Comparison of ENCODE assay signal across 16 cellular contexts in genomic region chr5:174504266-174504726, GRCh38.
DNase-seq lines count a peak whose midpoint lies in the region; ATAC-seq and TF ChIP-seq lines count a peak whose summit lies in the region.
"Had no signal": no experiment of that assay in that cellular context is flagged by ENCODE, and none has a peak within 500 bp of the region (broad histone marks: within the 10 kb centered on the region; RNA-seq: fewer than 3 reads in every experiment).

No MANE protein-coding gene starts in this region.

- peaks cover 34% of the 10 kb centered on the region; the same call in 1 of the 2 replicates for H3K27me3 ChIP-seq in HCT116 (ENCODE audit: insufficient read depth, low read length)
- no peaks in the 10 kb centered on the region for H3K27me3 ChIP-seq in foreskin keratinocyte

- ATAC-seq in HCT116 (0 out of 2 replicates have a peak, but pooled peaks have one; percentile 2), foreskin keratinocyte (no peak), omental fat pad (ENCODE audit: low FRiP score) (no peak)
- ATAC-seq: activated CD8-positive, alpha-beta memory T cell treated with anti-CD3 and anti-CD28 coated beads, Interleukin-2, amount 10 ng/mL, durations not matched to agents 7 days and 5 days; stimulated activated naive CD8-positive, alpha-beta T cell treated with anti-CD3 and anti-CD28 coated beads, Interleukin-15, amount 100 ng/mL, for 72 hours had no signal

- peak overlapping the region; percentile 73 for H3K4me2 ChIP-seq in HCT116 (ENCODE audit: low read length)

- intact Hi-C loops in HCT116 (cut with micrococcal nuclease) = no loop called here

- RAD21 ChIA-PET in HCT116 (lab: Charles Lee; ENCODE audit: low non-redundant PET in 1 of 2, low total read pairs in 2 of 2, uncharacterized antibody in 2 of 2, unreplicated experiment in 2 of 2) = no interaction called here

- H3K27ac ChIP-seq in HCT116 (ENCODE audit: low read depth, low read length) (peak overlapping the region; percentile 49), foreskin keratinocyte (peak overlapping the region; percentile 15)
- H3K27ac ChIP-seq: neutrophil had no signal

- POLR2A ChIA-PET in HCT116 (lab: Charles Lee) = interaction anchor here (1.4 kb wide), 1 partner anchor 78 kb away, joined by 3 read pairs; no protein-coding TSS in a partner anchor

- no peaks in the 10 kb centered on the region for H3K36me3 ChIP-seq in HCT116 (ENCODE audit: control insufficient read depth in 1 of 2, insufficient read depth in 2 of 2, low read length in 2 of 2)
- H3K36me3 ChIP-seq: neutrophil had no signal

- H2AFZ ChIP-seq in HCT116 (ENCODE audit: low read depth, low read length, poor library complexity, severe bottlenecking) = peak overlapping the region; percentile 42

- H3K9me3 ChIP-seq in HCT116 (ENCODE audit: control insufficient read depth in 1 of 2, insufficient read depth in 1 of 2, low read depth in 1 of 2, low read length in 2 of 2) = no peaks in the 10 kb centered on the region
- H3K9me3 ChIP-seq: neutrophil had no signal

- TF ChIP-seq RAD21 in HCT116 (IDR thresholded peaks at IDR 0.05; ENCODE audit: low read depth) = no peak

- CTCF ChIA-PET in HCT116 (lab: Charles Lee) = interaction anchor here (1.0 to 1.5 kb wide), 3 partner anchors 77 to 177 kb away, joined by 3 to 6 read pairs (median 4); no protein-coding TSS in a partner anchor

- no peak overlapping the region for H3K9ac ChIP-seq in HCT116 (ENCODE audit: low read length)

- TF ChIP-seq CTCF in HCT116 (IDR thresholded peaks at IDR 0.05 in 2 of 3, conservative IDR thresholded peaks at IDR 0.05 in 1 of 3; ENCODE audit: borderline replicate concordance in 1 of 3, insufficient read depth in 1 of 3, low read depth in 2 of 3, low read length in 2 of 3) (no peak), foreskin keratinocyte (conservative IDR thresholded peaks at IDR 0.05) (no peak), omental fat pad (IDR thresholded peaks at IDR 0.05) (no peak), GM20000 (IDR thresholded peaks at IDR 0.05; ENCODE audit: extremely low read depth, missing control alignments) (no peak)

- no peak for TF ChIP-seq POLR2A in HCT116 (IDR thresholded peaks at IDR 0.05; ENCODE audit: borderline replicate concordance, extremely low read depth, insufficient read depth, insufficient read length)

- no TSS peak for BruUV-seq in HCT116 (replicated peaks; lab: Mats Ljungman, UMichigan)

- peak overlapping the region; percentile 17 to 43 for H3K4me3 ChIP-seq in HCT116 (replicated peaks in 1 of 2; ENCODE audit: low read depth in 1 of 2, low read length in 2 of 2)

- no peaks in the 10 kb centered on the region for H4K20me1 ChIP-seq in HCT116 (ENCODE audit: insufficient read depth)

- no peaks in the 10 kb centered on the region for H3K79me2 ChIP-seq in HCT116 (ENCODE audit: insufficient read depth, low read length)

- peaks cover 49 to 53% of the 10 kb centered on the region in 2 experiments for H3K4me1 ChIP-seq in HCT116 (ENCODE audit: control insufficient read depth in 1 of 2, insufficient read depth in 2 of 2, low read length in 2 of 2)
- H3K4me1 ChIP-seq in foreskin keratinocyte = peaks cover 12% of the 10 kb centered on the region

- DNase-seq in HCT116 (ENCODE audit: low read depth, low spot score) (no peak), SW480 (ENCODE audit: low spot score) (peak; percentile 48), foreskin keratinocyte (no peak), superior temporal gyrus (ENCODE audit: extremely low spot score) (peak; percentile 67), omental fat pad (ENCODE audit: low spot score) (no peak), NCI-H526 (lab: John Stamatoyannopoulos, UW) (no peak), GM20000 (ENCODE audit: low spot score) (no peak)
- DNase-seq in activated naive CD4-positive, alpha-beta T cell (lab: John Stamatoyannopoulos, UW) = no peak
- DNase-seq: activated B cell treated with CpG ODN at 0.5 μM for 24 hours; activated CD8-positive, alpha-beta memory T cell treated with anti-CD3 and anti-CD28 coated beads, Interleukin-2, amount 10 ng/mL, durations not matched to agents 7 days and 5 days; activated gamma-delta T cell; effector CD8-positive, alpha-beta T cell; Karpas-422; NCI-H446 treated with DMSO at 0.1 percent for 48 hours; stimulated activated naive CD8-positive, alpha-beta T cell treated with anti-CD3 and anti-CD28 coated beads, Interleukin-15, amount 100 ng/mL, for 72 hours had no signal

- H3K9me2 ChIP-seq in HCT116 (ENCODE audit: insufficient read depth) = no peaks in the 10 kb centered on the region

TF ChIP-seq in HCT116, 20 proteins besides CTCF, POLR2A, EP300 and RAD21:
- 0 out of 2 replicates have a peak, but pooled peaks have one; percentile 4 for TF ChIP-seq MAX (IDR thresholded peaks at IDR 0.05)
- TF ChIP-seq YY1 (IDR thresholded peaks at IDR 0.05; ENCODE audit: extremely low read depth, insufficient replicate concordance, low read depth, low read length) = no peak

Comparison
In these comparisons a context has a peak if more than half of its experiments do, and no peak if none do; other contexts are left out.
1. DNase-seq: peak in SW480 (single experiment) and superior temporal gyrus (single experiment); none in HCT116 (single experiment), foreskin keratinocyte (0 of 2), omental fat pad (single experiment), NCI-H526 (0 of 2), activated naive CD4-positive, alpha-beta T cell (0 of 4) and GM20000 (single experiment).